In genomic region chr4:129278868-129279267, GRCh38 we compare ENCODE assay signal across 31 cellular contexts.
"Had no signal": no experiment of that assay in that cellular context is flagged by ENCODE, and none has a peak within 500 bp of the region (broad histone marks: within the 10 kb centered on the region; RNA-seq: fewer than 3 reads in every experiment).

No MANE protein-coding gene starts in this region.

- H3K36me3 Mint-ChIP-seq: WTC11 had no signal

- H3K27me3 ChIP-seq: brain microvascular endothelial cell, dorsolateral prefrontal cortex, gastrocnemius medialis, neutrophil, right lobe of liver, testis, transverse colon, uterus had no signal

- DNase-seq: activated CD4-positive, alpha-beta memory T cell treated with anti-CD3 and anti-CD28 coated beads, Interleukin-2, amount 10 ng/mL, durations not matched to agents 7 days and 5 days; activated CD4-positive, alpha-beta T cell treated with anti-CD3 and anti-CD28 coated beads for 1 hour; activated CD4-positive, alpha-beta T cell treated with anti-CD3 and anti-CD28 coated beads, Interleukin-2, amount 10 ng/mL, durations not matched to agents 7 days and 5 days; activated CD8-positive, alpha-beta memory T cell treated with anti-CD3 and anti-CD28 coated beads, Interleukin-2, amount 50 U/mL, for 48 hours; activated gamma-delta T cell treated with Interleukin-2 at 50 U/mL for 16 hours; activated naive CD4-positive, alpha-beta T cell treated with anti-CD3 and anti-CD28 coated beads, Interleukin-2, amount 50 U/mL, for 16 hours; activated T-cell treated with anti-CD3 and anti-CD28 coated beads, Interleukin-2, amount 50 U/mL, for 24 hours; amniotic stem cell; brain microvascular endothelial cell; dorsolateral prefrontal cortex; effector memory CD4-positive, alpha-beta T cell; gastrocnemius medialis; glutamatergic neuron; left ventricle myocardium inferior; mesendoderm; mucosa of descending colon; nephron progenitor cell; right lobe of liver; stimulated activated CD4-positive, alpha-beta T cell treated with anti-CD3 and anti-CD28 coated beads, Interleukin-12 subunit alpha, Interleukin-12 subunit beta, amount 100 ng/mL, for 4 hours; stimulated activated CD4-positive, alpha-beta T cell treated with anti-CD3 and anti-CD28 coated beads, Interleukin-4, amount 100 ng/mL, for 1 hour; stimulated activated naive CD8-positive, alpha-beta T cell treated with anti-CD3 and anti-CD28 coated beads, Interleukin-15, Interleukin-2, amounts not matched to agents 100 U/mL and 50 U/mL, for 24 hours; T1000; testis; transverse colon; uterus had no signal

- H3K4me1 Mint-ChIP-seq: activated CD4-positive, alpha-beta memory T cell treated with anti-CD3 and anti-CD28 coated beads, Interleukin-2, amount 10 ng/mL, durations not matched to agents 7 days and 5 days; activated CD4-positive, alpha-beta T cell treated with anti-CD3 and anti-CD28 coated beads, Interleukin-2, amount 10 ng/mL, durations not matched to agents 7 days and 5 days; activated T-helper 17 cell treated with anti-CD3 and anti-CD28 coated beads, Interleukin-2, amount 50 U/mL, for 72 hours; nephron progenitor cell; WTC11 had no signal

- H3K27me3 Mint-ChIP-seq: activated CD4-positive, alpha-beta memory T cell treated with anti-CD3 and anti-CD28 coated beads, Interleukin-2, amount 10 ng/mL, durations not matched to agents 7 days and 5 days; activated CD4-positive, alpha-beta T cell treated with anti-CD3 and anti-CD28 coated beads, Interleukin-2, amount 10 ng/mL, durations not matched to agents 7 days and 5 days; progenitor cell of endocrine pancreas had no signal

- H3K27ac Mint-ChIP-seq: activated CD4-positive, alpha-beta memory T cell treated with anti-CD3 and anti-CD28 coated beads, Interleukin-2, amount 10 ng/mL, durations not matched to agents 7 days and 5 days; activated CD4-positive, alpha-beta T cell treated with anti-CD3 and anti-CD28 coated beads, Interleukin-2, amount 10 ng/mL, durations not matched to agents 7 days and 5 days; activated T-cell treated with anti-CD3 and anti-CD28 coated beads, Interleukin-2, amount 50 U/mL, for 24 hours; activated T-helper 17 cell treated with anti-CD3 and anti-CD28 coated beads, Interleukin-2, amount 50 U/mL, for 72 hours; nephron progenitor cell; progenitor cell of endocrine pancreas; WTC11 had no signal

- H3K4me3 Mint-ChIP-seq: activated CD4-positive, alpha-beta memory T cell treated with anti-CD3 and anti-CD28 coated beads, Interleukin-2, amount 10 ng/mL, durations not matched to agents 7 days and 5 days; activated CD4-positive, alpha-beta T cell treated with anti-CD3 and anti-CD28 coated beads, Interleukin-2, amount 10 ng/mL, durations not matched to agents 7 days and 5 days; activated T-cell treated with anti-CD3 and anti-CD28 coated beads, Interleukin-2, amount 50 U/mL, for 24 hours; activated T-helper 17 cell treated with anti-CD3 and anti-CD28 coated beads, Interleukin-2, amount 50 U/mL, for 72 hours; nephron progenitor cell; WTC11 had no signal

- H3K36me3 ChIP-seq: brain microvascular endothelial cell, gastrocnemius medialis, left ventricle myocardium inferior, neutrophil, right lobe of liver, transverse colon, uterus had no signal

- H3K4me1 ChIP-seq: gastrocnemius medialis, left ventricle myocardium inferior, right lobe of liver, testis, transverse colon, uterus had no signal

- ATAC-seq: activated T-helper 17 cell treated with anti-CD3 and anti-CD28 coated beads, Interleukin-2, amount 50 U/mL, for 72 hours; gastrocnemius medialis; mucosa of descending colon; stimulated activated naive CD8-positive, alpha-beta T cell treated with anti-CD3 and anti-CD28 coated beads, Interleukin-15, Interleukin-2, amounts not matched to agents 100 U/mL and 50 U/mL, for 24 hours; WTC11 had no signal

- H3K9me3 ChIP-seq: gastrocnemius medialis, left ventricle myocardium inferior, mucosa of descending colon, neutrophil, right lobe of liver, testis, transverse colon, uterus had no signal

- H3K27ac ChIP-seq: brain microvascular endothelial cell, coronary artery, dorsolateral prefrontal cortex, gastrocnemius medialis, left ventricle myocardium inferior, neutrophil, right lobe of liver, testis, transverse colon, uterus had no signal

- H3K9me3 Mint-ChIP-seq: activated CD4-positive, alpha-beta memory T cell treated with anti-CD3 and anti-CD28 coated beads, Interleukin-2, amount 10 ng/mL, durations not matched to agents 7 days and 5 days; activated CD4-positive, alpha-beta T cell treated with anti-CD3 and anti-CD28 coated beads, Interleukin-2, amount 10 ng/mL, durations not matched to agents 7 days and 5 days; activated T-cell treated with anti-CD3 and anti-CD28 coated beads, Interleukin-2, amount 50 U/mL, for 24 hours; activated T-helper 17 cell treated with anti-CD3 and anti-CD28 coated beads, Interleukin-2, amount 50 U/mL, for 72 hours; nephron progenitor cell; WTC11 had no signal

- H3K4me3 ChIP-seq: coronary artery, dorsolateral prefrontal cortex, gastrocnemius medialis, left ventricle myocardium inferior, lung, mucosa of descending colon, right lobe of liver, testis, transverse colon, uterus had no signal
